Comparison of ENCODE assay signal across 37 cellular contexts in the genomic region with DNA sequence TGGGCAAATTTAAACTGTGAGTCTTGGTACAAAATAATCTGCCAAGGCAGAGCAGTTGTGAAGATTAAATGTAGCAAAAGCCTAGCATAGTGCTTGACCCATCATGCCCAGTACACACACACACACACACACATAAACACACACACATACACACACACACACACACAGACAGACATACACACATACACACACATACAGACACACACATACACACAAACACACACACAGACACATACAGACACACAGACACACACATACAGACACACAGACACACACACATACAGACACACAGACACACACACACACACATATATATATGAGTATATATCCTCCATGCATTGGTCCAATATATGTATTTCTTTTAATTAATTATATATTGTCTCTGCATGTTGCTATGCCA.
"Had no signal": no experiment of that assay in that cellular context is flagged by ENCODE, and none has a peak within 500 bp of the region (broad histone marks: within the 10 kb centered on the region; RNA-seq: fewer than 3 reads in every experiment).

No MANE protein-coding gene starts in this region.

- H3K4me3 ChIP-seq: adrenal gland, body of pancreas, breast epithelium, cardiac muscle cell, colonic mucosa, dorsolateral prefrontal cortex, esophagus muscularis mucosa, gastroesophageal sphincter, heart left ventricle had no signal

- H3K4me1 Mint-ChIP-seq: activated CD4-positive, alpha-beta T cell treated with anti-CD3 and anti-CD28 coated beads for 36 hours; activated CD4-positive, alpha-beta T cell treated with anti-CD3 and anti-CD28 coated beads, Interleukin-2, amount 10 ng/mL, durations not matched to agents 24 days and 14 days; activated CD8-positive, alpha-beta memory T cell treated with anti-CD3 and anti-CD28 coated beads, Interleukin-2, amount 10 ng/mL, durations not matched to agents 7 days and 5 days; activated naive CD4-positive, alpha-beta T cell treated with anti-CD3 and anti-CD28 coated beads, Interleukin-2, amount 50 U/mL, for 24 hours; activated naive CD8-positive, alpha-beta T cell treated with anti-CD3 and anti-CD28 coated beads for 36 hours; activated naive CD8-positive, alpha-beta T cell treated with anti-CD3 and anti-CD28 coated beads, Interleukin-2, amount 50 U/mL, for 24 hours; T-helper 17 cell had no signal

- H3K36me3 Mint-ChIP-seq: activated CD4-positive, alpha-beta memory T cell treated with anti-CD3 and anti-CD28 coated beads for 36 hours; activated CD8-positive, alpha-beta memory T cell treated with anti-CD3 and anti-CD28 coated beads, Interleukin-2, amount 10 ng/mL, durations not matched to agents 7 days and 5 days had no signal

- H3K27ac Mint-ChIP-seq: activated CD4-positive, alpha-beta memory T cell treated with anti-CD3 and anti-CD28 coated beads for 36 hours; activated CD4-positive, alpha-beta T cell treated with anti-CD3 and anti-CD28 coated beads for 36 hours; activated CD4-positive, alpha-beta T cell treated with anti-CD3 and anti-CD28 coated beads, Interleukin-2, amount 10 ng/mL, durations not matched to agents 24 days and 14 days; activated CD8-positive, alpha-beta memory T cell treated with anti-CD3 and anti-CD28 coated beads, Interleukin-2, amount 10 ng/mL, durations not matched to agents 7 days and 5 days; activated CD8-positive, alpha-beta T cell treated with anti-CD3 and anti-CD28 coated beads, Interleukin-2, amount 10 ng/mL, durations not matched to agents 7 days and 5 days; activated naive CD4-positive, alpha-beta T cell treated with anti-CD3 and anti-CD28 coated beads for 36 hours; activated naive CD4-positive, alpha-beta T cell treated with anti-CD3 and anti-CD28 coated beads, Interleukin-2, amount 50 U/mL, for 24 hours; activated naive CD8-positive, alpha-beta T cell treated with anti-CD3 and anti-CD28 coated beads for 36 hours; activated naive CD8-positive, alpha-beta T cell treated with anti-CD3 and anti-CD28 coated beads, Interleukin-2, amount 50 U/mL, for 24 hours; activated T-helper 1 cell treated with anti-CD3 and anti-CD28 coated beads, Interleukin-12 subunit alpha, Interleukin-12 subunit beta, Interleukin-2, Interleukin-4 antibody, amounts not matched to agents 30 ng/mL and 10 ng/mL and 1 ng/mL, durations not matched to agents 14 hours and 24 hours and 36 hours; activated T-helper 2 cell treated with anti-CD3 and anti-CD28 coated beads, Interferon-gamma antibody, Interleukin-2, Interleukin-4, amounts not matched to agents 10 μg/mL and 5 μg/mL and 100 μg/mL, durations not matched to agents 14 hours and 24 hours and 36 hours; effector memory CD8-positive, alpha-beta T cell; T-helper 17 cell; T-helper 2 cell treated with Interferon-gamma antibody and Interleukin-4, amounts not matched to agents 5 μg/mL and 100 μg/mL, for 36 hours had no signal

- H3K4me3 Mint-ChIP-seq: activated CD4-positive, alpha-beta memory T cell treated with anti-CD3 and anti-CD28 coated beads for 36 hours; activated CD4-positive, alpha-beta T cell treated with anti-CD3 and anti-CD28 coated beads for 36 hours; activated CD4-positive, alpha-beta T cell treated with anti-CD3 and anti-CD28 coated beads, Interleukin-2, amount 10 ng/mL, durations not matched to agents 24 days and 14 days; activated CD8-positive, alpha-beta memory T cell treated with anti-CD3 and anti-CD28 coated beads, Interleukin-2, amount 10 ng/mL, durations not matched to agents 7 days and 5 days; activated CD8-positive, alpha-beta T cell treated with anti-CD3 and anti-CD28 coated beads, Interleukin-2, amount 10 ng/mL, durations not matched to agents 7 days and 5 days; activated naive CD4-positive, alpha-beta T cell treated with anti-CD3 and anti-CD28 coated beads for 36 hours; activated naive CD4-positive, alpha-beta T cell treated with anti-CD3 and anti-CD28 coated beads, Interleukin-2, amount 50 U/mL, for 24 hours; activated naive CD8-positive, alpha-beta T cell treated with anti-CD3 and anti-CD28 coated beads for 36 hours; activated naive CD8-positive, alpha-beta T cell treated with anti-CD3 and anti-CD28 coated beads, Interleukin-2, amount 50 U/mL, for 24 hours; activated T-helper 1 cell treated with anti-CD3 and anti-CD28 coated beads, Interleukin-12 subunit alpha, Interleukin-12 subunit beta, Interleukin-2, Interleukin-4 antibody, amounts not matched to agents 30 ng/mL and 10 ng/mL and 1 ng/mL, durations not matched to agents 14 hours and 24 hours and 36 hours; effector memory CD8-positive, alpha-beta T cell; T-helper 17 cell; T-helper 2 cell treated with Interferon-gamma antibody and Interleukin-4, amounts not matched to agents 5 μg/mL and 100 μg/mL, for 36 hours had no signal

- H3K4me1 ChIP-seq: adrenal gland, body of pancreas, breast epithelium, colonic mucosa, esophagus muscularis mucosa, foreskin keratinocyte, gastroesophageal sphincter, heart left ventricle had no signal

- H3K27me3 Mint-ChIP-seq: activated CD4-positive, alpha-beta memory T cell treated with anti-CD3 and anti-CD28 coated beads for 36 hours; activated CD4-positive, alpha-beta T cell treated with anti-CD3 and anti-CD28 coated beads for 36 hours; activated CD4-positive, alpha-beta T cell treated with anti-CD3 and anti-CD28 coated beads, Interleukin-2, amount 10 ng/mL, durations not matched to agents 24 days and 14 days; activated CD8-positive, alpha-beta memory T cell treated with anti-CD3 and anti-CD28 coated beads, Interleukin-2, amount 10 ng/mL, durations not matched to agents 7 days and 5 days; activated naive CD4-positive, alpha-beta T cell treated with anti-CD3 and anti-CD28 coated beads, Interleukin-2, amount 50 U/mL, for 24 hours; activated naive CD8-positive, alpha-beta T cell treated with anti-CD3 and anti-CD28 coated beads for 36 hours; activated naive CD8-positive, alpha-beta T cell treated with anti-CD3 and anti-CD28 coated beads, Interleukin-2, amount 50 U/mL, for 24 hours; effector memory CD8-positive, alpha-beta T cell; T-helper 17 cell had no signal

- H3K27me3 ChIP-seq: adrenal gland, body of pancreas, breast epithelium, cardiac muscle cell, colonic mucosa, dorsolateral prefrontal cortex, esophagus muscularis mucosa, gastroesophageal sphincter, heart left ventricle had no signal

- H3K36me3 ChIP-seq: adrenal gland, breast epithelium, cardiac muscle cell, colonic mucosa, esophagus muscularis mucosa, gastroesophageal sphincter, heart left ventricle had no signal

- H3K9me3 ChIP-seq: adrenal gland, breast epithelium, colonic mucosa had no signal

- H3K27ac ChIP-seq: adrenal gland, body of pancreas, breast epithelium, cardiac muscle cell, colonic mucosa, esophagus muscularis mucosa, foreskin keratinocyte, gastroesophageal sphincter, heart left ventricle had no signal

- DNase-seq: activated CD4-positive, alpha-beta memory T cell treated with anti-CD3 and anti-CD28 coated beads for 36 hours; activated CD4-positive, alpha-beta T cell treated with anti-CD3 and anti-CD28 coated beads for 36 hours; activated CD4-positive, alpha-beta T cell treated with anti-CD3 and anti-CD28 coated beads, Interleukin-2, amount 10 ng/mL, durations not matched to agents 24 days and 14 days; activated CD4-positive, CD25-positive, alpha-beta regulatory T cell; activated CD4-positive, CD25-positive, alpha-beta regulatory T cell treated with anti-CD3 and anti-CD28 coated beads, Interleukin-2, amount 50 U/mL, for 72 hours; activated CD8-positive, alpha-beta memory T cell treated with anti-CD3 and anti-CD28 coated beads, Interleukin-2, amount 10 ng/mL, durations not matched to agents 7 days and 5 days; activated CD8-positive, alpha-beta memory T cell treated with anti-CD3 and anti-CD28 coated beads, Interleukin-2, amount 50 U/mL, for 4 hours; activated CD8-positive, alpha-beta T cell treated with anti-CD3 and anti-CD28 coated beads, Interleukin-2, amount 10 ng/mL, durations not matched to agents 7 days and 5 days; activated effector memory CD4-positive, alpha-beta T cell treated with anti-CD3 and anti-CD28 coated beads, Interleukin-2, amount 50 U/mL, for 16 hours; activated naive CD4-positive, alpha-beta T cell treated with anti-CD3 and anti-CD28 coated beads for 36 hours; activated naive CD8-positive, alpha-beta T cell treated with anti-CD3 and anti-CD28 coated beads for 36 hours; activated naive CD8-positive, alpha-beta T cell treated with anti-CD3 and anti-CD28 coated beads, Interleukin-2, amount 50 U/mL, for 24 hours; activated T-cell treated with anti-CD3 and anti-CD28 coated beads, Interleukin-2, amount 50 U/mL, for 1 hour; activated T-cell treated with anti-CD3 and anti-CD28 coated beads, Interleukin-2, amount 50 U/mL, for 48 hours; adrenal gland; amygdala; aorta; body of pancreas; central memory CD4-positive, alpha-beta T cell; cerebellar nuclear complex; colonic mucosa; dorsolateral prefrontal cortex; effector memory CD8-positive, alpha-beta T cell; erythroblast; foreskin keratinocyte; heart left ventricle; T-helper 1 cell; T-helper 17 cell; T1000 had no signal

- H3K9me3 Mint-ChIP-seq: activated T-helper 2 cell treated with anti-CD3 and anti-CD28 coated beads, Interferon-gamma antibody, Interleukin-2, Interleukin-4, amounts not matched to agents 10 μg/mL and 5 μg/mL and 100 μg/mL, durations not matched to agents 14 hours and 24 hours and 36 hours; T-helper 2 cell treated with Interferon-gamma antibody and Interleukin-4, amounts not matched to agents 5 μg/mL and 100 μg/mL, for 36 hours had no signal
